9 cellular contexts compared by ENCODE assay signal in the genomic region with DNA sequence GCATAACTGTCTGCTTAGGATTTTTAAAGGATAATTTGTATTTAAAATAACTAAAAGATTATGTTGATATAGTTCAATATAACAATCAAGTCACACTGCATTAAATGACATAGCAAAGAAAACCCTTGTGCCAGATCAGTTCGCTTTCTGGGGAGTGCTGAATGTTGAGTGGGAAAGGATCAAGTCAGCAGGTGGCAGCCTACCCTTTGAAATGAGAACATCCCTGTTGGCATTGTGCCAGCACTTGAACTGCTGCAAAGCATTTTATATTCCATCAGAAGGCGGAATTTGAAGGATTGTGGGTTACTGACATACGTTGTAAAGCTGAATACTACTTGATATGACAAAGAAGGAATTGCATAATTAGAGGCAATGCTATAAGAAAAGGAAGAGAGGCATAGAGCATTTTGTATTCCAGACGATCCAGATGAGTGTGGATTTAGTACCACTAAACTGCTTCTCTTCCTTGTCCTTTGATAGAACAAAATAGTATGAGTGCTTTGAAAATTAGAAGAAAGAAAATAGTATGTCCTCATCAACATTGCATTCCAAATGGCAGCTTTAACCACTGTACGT. TPM values are rescaled to one million over a fixed set of nuclear protein-coding genes. Genes with fewer than 3 reads are reported as not detected.
A peak's percentile ranks its signal among the peaks of the same experiment; 100 is the strongest.
DNase-seq lines count a peak whose midpoint lies in the region; ATAC-seq, FAIRE-seq and TF ChIP-seq lines count a peak whose summit lies in the region.
"Had no signal": no experiment of that assay in that cellular context is flagged by ENCODE, and none has a peak within 500 bp of the region (broad histone marks: within the 10 kb centered on the region; RNA-seq: fewer than 3 reads in every experiment).

No MANE protein-coding gene starts in this region.

- H3K4me1 ChIP-seq in prostate gland (replicated peaks): no peaks in the 10 kb centered on the region

- no peaks in the 10 kb centered on the region for H3K27me3 ChIP-seq in prostate gland (replicated peaks; ENCODE audit: insufficient read depth)

- H3K9me3 ChIP-seq in prostate gland: no peaks in the 10 kb centered on the region

- DNase-seq in NCI-H2196 (lab: John Stamatoyannopoulos, UW; ENCODE audit: unreplicated experiment) (peak; percentile 74), activated T-cell treated with anti-CD3 and anti-CD28 coated beads for 4 hours (peak; percentile 8), head of caudate nucleus (peak; percentile 29 to 95 (median 82)), prostate gland (ENCODE audit: low spot score) (peak; percentile 41), NCI-H1048 (lab: John Stamatoyannopoulos, UW) (no peak)

- intact Hi-C loops in head of caudate nucleus (cut with DNase I) (no loop called here), prostate gland (cut with DNase I) (loop anchor here (10.0 kb wide), 2 partner anchors 192 to 472 kb away; no protein-coding TSS in a partner anchor)

- no peak overlapping the region for H3K27ac ChIP-seq in prostate gland

- H3K36me3 ChIP-seq in prostate gland: no peaks in the 10 kb centered on the region

- ATAC-seq in HG02623 (IDR thresholded peaks at IDR 0.05; ENCODE audit: unreplicated experiment): no peak
- ATAC-seq: activated naive CD4-positive, alpha-beta T cell treated with anti-CD3 and anti-CD28 coated beads, Interleukin-2, amount 50 U/mL, for 72 hours had no signal

- TF ChIP-seq CTCF in GM12872 (IDR thresholded peaks at IDR 0.05; ENCODE audit: insufficient read depth, low read depth, low read length) (peak; percentile 25; the same call in 1 of the 3 replicates), prostate gland (IDR thresholded peaks at IDR 0.05) (peak in 3 of 4 experiments; percentile 22 to 48 (median 47))

- no peak overlapping the region for H3K4me3 ChIP-seq in prostate gland

- FAIRE-seq in A204.1 (lab: Jason Lieb, UNC): peak; percentile 62

- TF ChIP-seq POLR2A in prostate gland (IDR thresholded peaks at IDR 0.05): no peak

- 68% methylated on average over 5 of the region's 5 CpGs for WGBS in prostate gland

RNA-seq across cellular contexts. Expression of a gene that starts 26.6 kb away (rescaled TPM):
- total RNA-seq in prostate gland: 10 to 100 TPM; 19.0 to 33.0 TPM
